In the genomic region with DNA sequence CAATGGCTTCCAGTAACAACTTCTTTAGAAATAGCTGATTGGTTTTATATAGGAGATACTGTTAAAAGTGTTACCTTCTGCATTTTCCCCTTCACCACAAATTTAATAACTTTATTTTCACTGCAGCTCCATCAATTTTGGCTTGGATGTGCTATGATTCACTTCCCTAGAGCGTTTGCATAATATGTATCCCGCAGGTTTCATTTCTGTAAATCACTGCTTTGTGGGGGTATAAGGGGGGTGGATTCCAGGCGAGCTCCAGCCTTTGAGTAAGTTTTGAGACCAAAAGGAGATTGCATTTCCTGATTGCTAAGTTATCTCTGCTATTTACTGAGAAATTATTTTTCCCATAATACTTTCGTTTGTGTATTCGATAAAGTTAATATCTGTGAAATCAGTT, we compare ENCODE assay signal across 30 cellular contexts.
DNase-seq lines count a peak whose midpoint lies in the region; ATAC-seq and TF ChIP-seq lines count a peak whose summit lies in the region.
"Had no signal": no experiment of that assay in that cellular context is flagged by ENCODE, and none has a peak within 500 bp of the region (broad histone marks: within the 10 kb centered on the region; RNA-seq: fewer than 3 reads in every experiment).

No MANE protein-coding gene starts in this region.

- no peaks in the 10 kb centered on the region for H4K20me1 ChIP-seq in SK-N-SH (ENCODE audit: insufficient read depth)
- H4K20me1 ChIP-seq: BLaER1 treated with 17β-estradiol and CSF1 and Interleukin-3, amounts not matched to agents 10 nM and 100 nM had no signal

- H3K27ac Mint-ChIP-seq in memory B cell = no peak overlapping the region
- H3K27ac Mint-ChIP-seq: activated naive CD8-positive, alpha-beta T cell treated with anti-CD3 and anti-CD28 coated beads, Interleukin-2, amount 10 ng/mL, durations not matched to agents 7 days and 5 days; HFFc6; stimulated activated effector memory CD8-positive, alpha-beta T cell treated with anti-CD3 and anti-CD28 coated beads, Interleukin-12 subunit alpha, Interleukin-12 subunit beta, amount 100 ng/mL, for 72 hours had no signal

- no peak overlapping the region for H3K4me2 ChIP-seq in SK-N-SH

- no peaks in the 10 kb centered on the region for H3K36me3 Mint-ChIP-seq in memory B cell
- H3K36me3 Mint-ChIP-seq: activated naive CD8-positive, alpha-beta T cell treated with anti-CD3 and anti-CD28 coated beads, Interleukin-2, amount 10 ng/mL, durations not matched to agents 7 days and 5 days; stimulated activated effector memory CD8-positive, alpha-beta T cell treated with anti-CD3 and anti-CD28 coated beads, Interleukin-12 subunit alpha, Interleukin-12 subunit beta, amount 100 ng/mL, for 72 hours had no signal

- H3K36me3 ChIP-seq in SK-N-SH (replicated peaks in 1 of 2; ENCODE audit: control insufficient read depth in 1 of 2, insufficient read depth in 2 of 2, low read length in 1 of 2) = no peaks in the 10 kb centered on the region
- H3K36me3 ChIP-seq: BLaER1 treated with 17β-estradiol and CSF1 and Interleukin-3, amounts not matched to agents 10 nM and 100 nM; heart left ventricle; sigmoid colon; WERI-Rb-1 had no signal

- no peak for TF ChIP-seq EP300 in SK-N-SH (IDR thresholded peaks at IDR 0.05; ENCODE audit: borderline replicate concordance in 1 of 2, low read depth in 1 of 2, low read length in 1 of 2)

- DNase-seq in HT1080 (ENCODE audit: low read depth) = peak; percentile 28
- peak; percentile 88 to 97 for DNase-seq in NOMO-1 (lab: John Stamatoyannopoulos, UW; ENCODE audit: unreplicated experiment in 2 of 2)
- peak; percentile 49 for DNase-seq in astrocyte of the cerebellum (ENCODE audit: low read depth)
- no peak for DNase-seq in memory B cell (ENCODE audit: low spot score in 2 of 2)
- no peak for DNase-seq in SK-N-SH
- DNase-seq in KBM-7 = no peak
- DNase-seq: activated CD4-positive, alpha-beta T cell treated with anti-CD3 and anti-CD28 coated beads for 48 hours; activated CD8-positive, alpha-beta memory T cell treated with anti-CD3 and anti-CD28 coated beads for 24 hours; activated effector memory CD4-positive, alpha-beta T cell treated with Interleukin-2 at 50 U/mL for 16 hours; activated naive CD8-positive, alpha-beta T cell treated with anti-CD3 and anti-CD28 coated beads, Interleukin-2, amount 10 ng/mL, durations not matched to agents 7 days and 5 days; body of pancreas; Calu3; DND-41; effector CD4-positive, alpha-beta T cell; foreskin fibroblast; heart left ventricle; HFFc6; Kasumi-1; mesenchymal stem cell; NCI-H2029 treated with DMSO at 0.1 percent for 48 hours; NCI-H526 treated with DMSO at 0.1 percent for 48 hours; sigmoid colon; stimulated activated CD4-positive, alpha-beta T cell treated with anti-CD3 and anti-CD28 coated beads, Interleukin-4, amount 100 ng/mL, for 24 hours; WERI-Rb-1 had no signal

- no peak overlapping the region for H3K27ac ChIP-seq in SK-N-SH (ENCODE audit: low read depth in 2 of 2, low read length in 1 of 2)
- H3K27ac ChIP-seq: body of pancreas, epithelial cell of prostate, heart left ventricle, sigmoid colon, WERI-Rb-1 had no signal

- H3K9me2 ChIP-seq in SK-N-SH = no peaks in the 10 kb centered on the region

- H3F3A ChIP-seq in SK-N-SH (replicated peaks; ENCODE audit: insufficient read depth) = no peaks in the 10 kb centered on the region

- H3K79me2 ChIP-seq in SK-N-SH (ENCODE audit: insufficient read depth) = no peaks in the 10 kb centered on the region

- no peaks in the 10 kb centered on the region for H3K9me3 ChIP-seq in SK-N-SH
- H3K9me3 ChIP-seq: body of pancreas, heart left ventricle, sigmoid colon had no signal

- no peaks in the 10 kb centered on the region for H3K9me3 Mint-ChIP-seq in memory B cell
- H3K9me3 Mint-ChIP-seq: HFFc6; stimulated activated effector memory CD8-positive, alpha-beta T cell treated with anti-CD3 and anti-CD28 coated beads, Interleukin-12 subunit alpha, Interleukin-12 subunit beta, amount 100 ng/mL, for 72 hours had no signal

- no peaks in the 10 kb centered on the region for H3K27me3 ChIP-seq in SK-N-SH (ENCODE audit: insufficient read depth)
- H3K27me3 ChIP-seq: BLaER1 treated with 17β-estradiol and CSF1 and Interleukin-3, amounts not matched to agents 10 nM and 100 nM; body of pancreas; heart left ventricle; sigmoid colon had no signal

- H3K4me3 ChIP-seq in astrocyte of the cerebellum (ENCODE audit: low read depth, low read length) (no peak overlapping the region), SK-N-SH (ENCODE audit: low read depth in 2 of 2, low read length in 1 of 2) (no peak overlapping the region)
- H3K4me3 ChIP-seq: BLaER1 treated with 17β-estradiol and CSF1 and Interleukin-3, amounts not matched to agents 10 nM and 100 nM; body of pancreas; GM12878; heart left ventricle; sigmoid colon had no signal

- peaks cover 3% of the 10 kb centered on the region for H3K4me1 Mint-ChIP-seq in memory B cell
- H3K4me1 Mint-ChIP-seq: stimulated activated effector memory CD8-positive, alpha-beta T cell treated with anti-CD3 and anti-CD28 coated beads, Interleukin-12 subunit alpha, Interleukin-12 subunit beta, amount 100 ng/mL, for 72 hours had no signal

- TF ChIP-seq CTCF in astrocyte of the cerebellum (IDR thresholded peaks at IDR 0.05; ENCODE audit: low read depth, low read length, missing control alignments) (no peak), SK-N-SH (IDR thresholded peaks at IDR 0.05) (no peak)

- ATAC-seq in memory B cell (ENCODE audit: low read depth) (peak; percentile 46), HG03354 (IDR thresholded peaks at IDR 0.05; ENCODE audit: poor library complexity, severe bottlenecking, unreplicated experiment) (no peak)
- ATAC-seq: body of pancreas; GM12878; heart left ventricle; HepG2; stimulated activated effector memory CD8-positive, alpha-beta T cell treated with anti-CD3 and anti-CD28 coated beads, Interleukin-12 subunit alpha, Interleukin-12 subunit beta, amount 100 ng/mL, for 72 hours had no signal

- no peak for TF ChIP-seq RAD21 in SK-N-SH (IDR thresholded peaks at IDR 0.05; ENCODE audit: low read length)

- WGBS in SK-N-SH (ENCODE audit: low lambda C conversion rate) = 79% methylated on average over 5 of the region's 5 CpGs

- CTCF ChIA-PET in SK-N-SH (lab: Yijun Ruan, JAX) = no interaction called here

- H3K27me3 Mint-ChIP-seq in memory B cell = peaks cover 5% of the 10 kb centered on the region

- no peak overlapping the region for H3K9ac ChIP-seq in SK-N-SH
- H3K9ac ChIP-seq: BLaER1 treated with 17β-estradiol and CSF1 and Interleukin-3, amounts not matched to agents 10 nM and 100 nM had no signal

- in situ Hi-C loops in astrocyte of the cerebellum (cut with HindIII; ENCODE audit: low sequenced_read_pairs) (no loop called here), KBM-7 (cut with MboI; ENCODE audit: low pct_unique_long_range_greater_than_20kb, low sequenced_read_pairs) (no loop called here)

- no peak overlapping the region for H3K4me3 Mint-ChIP-seq in memory B cell
- H3K4me3 Mint-ChIP-seq: activated naive CD8-positive, alpha-beta T cell treated with anti-CD3 and anti-CD28 coated beads, Interleukin-2, amount 10 ng/mL, durations not matched to agents 7 days and 5 days; HFFc6; stimulated activated effector memory CD8-positive, alpha-beta T cell treated with anti-CD3 and anti-CD28 coated beads, Interleukin-12 subunit alpha, Interleukin-12 subunit beta, amount 100 ng/mL, for 72 hours had no signal

- no peak overlapping the region for H2AFZ ChIP-seq in SK-N-SH (ENCODE audit: low read depth)

- POLR2A ChIA-PET in SK-N-SH (lab: Yijun Ruan, JAX) = no interaction called here

- peaks cover 0 to 6% of the 10 kb centered on the region in 2 experiments; a peak in 1 of 4 replicates for H3K4me1 ChIP-seq in SK-N-SH (ENCODE audit: control insufficient read depth in 1 of 2, insufficient read depth in 2 of 2, low read depth in 1 of 2, low read length in 1 of 2)
- H3K4me1 ChIP-seq: body of pancreas, sigmoid colon had no signal

TF ChIP-seq in SK-N-SH, 30 proteins besides CTCF, POLR2A, EP300 and RAD21:
- TF ChIP-seq MEF2A (IDR thresholded peaks at IDR 0.05; ENCODE audit: borderline replicate concordance, low read depth) (no peak), POLR2AphosphoS5 (IDR thresholded peaks at IDR 0.05; ENCODE audit: low read depth, low read length) (no peak), TEAD4 (IDR thresholded peaks at IDR 0.05; ENCODE audit: borderline replicate concordance, insufficient read depth) (no peak), YY1 (IDR thresholded peaks at IDR 0.05; ENCODE audit: low read depth) (no peak), FOXJ3 (CRISPR knock-in tag; IDR thresholded peaks at IDR 0.05) (no peak), FOSL2 (IDR thresholded peaks at IDR 0.05; ENCODE audit: borderline replicate concordance, low read depth) (no peak), FOXM1 (IDR thresholded peaks at IDR 0.05; ENCODE audit: low read depth) (no peak), RCOR1 (IDR thresholded peaks at IDR 0.05; ENCODE audit: low read length) (no peak), RFX5 (IDR thresholded peaks at IDR 0.05; ENCODE audit: low read length) (no peak)
- TF ChIP-seq, protein P1, sequence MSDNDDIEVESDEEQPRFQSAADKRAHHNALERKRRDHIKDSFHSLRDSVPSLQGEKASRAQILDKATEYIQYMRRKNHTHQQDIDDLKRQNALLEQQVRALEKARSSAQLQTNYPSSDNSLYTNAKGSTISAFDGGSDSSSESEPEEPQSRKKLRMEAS (IDR thresholded peaks at IDR 0.05; ENCODE audit: low read depth) = no peak
- TF ChIP-seq, protein P2, sequence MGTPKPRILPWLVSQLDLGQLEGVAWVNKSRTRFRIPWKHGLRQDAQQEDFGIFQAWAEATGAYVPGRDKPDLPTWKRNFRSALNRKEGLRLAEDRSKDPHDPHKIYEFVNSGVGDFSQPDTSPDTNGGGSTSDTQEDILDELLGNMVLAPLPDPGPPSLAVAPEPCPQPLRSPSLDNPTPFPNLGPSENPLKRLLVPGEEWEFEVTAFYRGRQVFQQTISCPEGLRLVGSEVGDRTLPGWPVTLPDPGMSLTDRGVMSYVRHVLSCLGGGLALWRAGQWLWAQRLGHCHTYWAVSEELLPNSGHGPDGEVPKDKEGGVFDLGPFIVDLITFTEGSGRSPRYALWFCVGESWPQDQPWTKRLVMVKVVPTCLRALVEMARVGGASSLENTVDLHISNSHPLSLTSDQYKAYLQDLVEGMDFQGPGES (IDR thresholded peaks at IDR 0.05; ENCODE audit: low read depth, low read length) = no peak
- TF ChIP-seq, protein P3, sequence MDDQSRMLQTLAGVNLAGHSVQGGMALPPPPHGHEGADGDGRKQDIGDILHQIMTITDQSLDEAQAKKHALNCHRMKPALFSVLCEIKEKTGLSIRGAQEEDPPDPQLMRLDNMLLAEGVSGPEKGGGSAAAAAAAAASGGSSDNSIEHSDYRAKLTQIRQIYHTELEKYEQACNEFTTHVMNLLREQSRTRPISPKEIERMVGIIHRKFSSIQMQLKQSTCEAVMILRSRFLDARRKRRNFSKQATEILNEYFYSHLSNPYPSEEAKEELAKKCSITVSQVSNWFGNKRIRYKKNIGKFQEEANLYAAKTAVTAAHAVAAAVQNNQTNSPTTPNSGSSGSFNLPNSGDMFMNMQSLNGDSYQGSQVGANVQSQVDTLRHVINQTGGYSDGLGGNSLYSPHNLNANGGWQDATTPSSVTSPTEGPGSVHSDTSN (IDR thresholded peaks at IDR 0.05) = no peak

Comparison
In these comparisons a context has a peak if more than half of its experiments do, and no peak if none do; other contexts are left out.
1. DNase-seq: peak in HT1080 (single experiment), NOMO-1 (2 of 2) and astrocyte of the cerebellum (single experiment); none in memory B cell (0 of 2), SK-N-SH (single experiment) and KBM-7 (single experiment).